ENCODE assay signal across 1 cellular context in genomic region chr19:8307965-8308866, GRCh38.
TF ChIP-seq lines count a peak whose summit lies in the region.

CD320 (minus strand) TSS chr19:8308358; CDS start chr19:8308290, 68 bp downstream.

TF ChIP-seq in K562, 482 proteins besides CTCF, POLR2A, EP300 and RAD21 (continued from another document and continues in another):
- TF ChIP-seq, protein P1, sequence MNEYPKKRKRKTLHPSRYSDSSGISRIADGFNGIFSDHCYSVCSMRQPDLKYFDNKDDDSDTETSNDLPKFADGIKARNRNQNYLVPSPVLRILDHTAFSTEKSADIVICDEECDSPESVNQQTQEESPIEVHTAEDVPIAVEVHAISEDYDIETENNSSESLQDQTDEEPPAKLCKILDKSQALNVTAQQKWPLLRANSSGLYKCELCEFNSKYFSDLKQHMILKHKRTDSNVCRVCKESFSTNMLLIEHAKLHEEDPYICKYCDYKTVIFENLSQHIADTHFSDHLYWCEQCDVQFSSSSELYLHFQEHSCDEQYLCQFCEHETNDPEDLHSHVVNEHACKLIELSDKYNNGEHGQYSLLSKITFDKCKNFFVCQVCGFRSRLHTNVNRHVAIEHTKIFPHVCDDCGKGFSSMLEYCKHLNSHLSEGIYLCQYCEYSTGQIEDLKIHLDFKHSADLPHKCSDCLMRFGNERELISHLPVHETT (CRISPR knock-in tag; conservative IDR thresholded peaks at IDR 0.05 in 1 of 2, IDR thresholded peaks at IDR 0.05 in 1 of 2): no peak
- TF ChIP-seq RFX1 (IDR thresholded peaks at IDR 0.05) (no peak), HMG20B (CRISPR knock-in tag; IDR thresholded peaks at IDR 0.05) (no peak), HDAC3 (IDR thresholded peaks at IDR 0.05; ENCODE audit: borderline replicate concordance, partially characterized antibody) (no peak), FOSL1 (tag; conservative IDR thresholded peaks at IDR 0.05) (0 out of 2 replicates have a peak, but pooled peaks have one; percentile 37), TAF1 (IDR thresholded peaks at IDR 0.05; ENCODE audit: control insufficient read depth, extremely low read depth, insufficient read depth, low read length, severe bottlenecking) (peak; percentile 49), ARID1B (IDR thresholded peaks at IDR 0.05) (no peak), ETV5 (CRISPR knock-in tag; IDR thresholded peaks at IDR 0.05; ENCODE audit: low read depth) (peak; percentile 51; the same call in 1 of the 2 replicates), PML (IDR thresholded peaks at IDR 0.05; ENCODE audit: low read length) (no peak), CBFB (CRISPR knock-in tag; IDR thresholded peaks at IDR 0.05) (peak; percentile 82), ILF3 (IDR thresholded peaks at IDR 0.05; ENCODE audit: borderline replicate concordance) (no peak; the same call in 1 of the 2 replicates), LARP7 (IDR thresholded peaks at IDR 0.05) (no peak), U2AF2 (optimal IDR thresholded peaks at IDR 0.05; ENCODE audit: low read depth, low read length) (no peak), MCM2 (IDR thresholded peaks at IDR 0.05; ENCODE audit: low read depth) (no peak), E2F4 (CRISPR knock-in tag; IDR thresholded peaks at IDR 0.05; ENCODE audit: low read depth) (peak; percentile 53), KDM2B (CRISPR knock-in tag; IDR thresholded peaks at IDR 0.05) (no peak), BRD4 (IDR thresholded peaks at IDR 0.05) (no peak), FOXJ2 (tag; IDR thresholded peaks at IDR 0.05) (no peak), ZNF212 (CRISPR knock-in tag; IDR thresholded peaks at IDR 0.05) (peak; percentile 75; the same call in 1 of the 2 replicates), GTF2A2 (tag; IDR thresholded peaks at IDR 0.05) (no peak), THAP12 (CRISPR knock-in tag; IDR thresholded peaks at IDR 0.05) (peak; percentile 67; the same call in 1 of the 2 replicates), NFIX (CRISPR knock-in tag; IDR thresholded peaks at IDR 0.05; ENCODE audit: low read depth) (no peak), EP400 (IDR thresholded peaks at IDR 0.05) (peak; percentile 93), ZNF197 (CRISPR knock-in tag; IDR thresholded peaks at IDR 0.05; ENCODE audit: low read depth) (peak; percentile 50; the same call in 1 of the 2 replicates), ARHGAP35 (IDR thresholded peaks at IDR 0.05; ENCODE audit: partially characterized antibody) (no peak), ZNF76 (CRISPR knock-in tag; IDR thresholded peaks at IDR 0.05; ENCODE audit: borderline replicate concordance) (no peak), KLF13 (tag; IDR thresholded peaks at IDR 0.05; ENCODE audit: borderline replicate concordance, low read depth) (peak; percentile 91), GATAD2A (IDR thresholded peaks at IDR 0.05) (no peak), FOXP1 (CRISPR knock-in tag; IDR thresholded peaks at IDR 0.05) (peak; percentile 76), MAX (CRISPR knock-in tag; IDR thresholded peaks at IDR 0.05) (peak; percentile 99), TEAD1 (CRISPR knock-in tag; IDR thresholded peaks at IDR 0.05) (peak in 1 of 2 experiments; percentile 25; a peak in 2 of 4 replicates), MNT (conservative IDR thresholded peaks at IDR 0.05) (peak; percentile 99), TGIF2 (CRISPR knock-in tag; IDR thresholded peaks at IDR 0.05) (peak; percentile 97)
- TF ChIP-seq, protein P2, sequence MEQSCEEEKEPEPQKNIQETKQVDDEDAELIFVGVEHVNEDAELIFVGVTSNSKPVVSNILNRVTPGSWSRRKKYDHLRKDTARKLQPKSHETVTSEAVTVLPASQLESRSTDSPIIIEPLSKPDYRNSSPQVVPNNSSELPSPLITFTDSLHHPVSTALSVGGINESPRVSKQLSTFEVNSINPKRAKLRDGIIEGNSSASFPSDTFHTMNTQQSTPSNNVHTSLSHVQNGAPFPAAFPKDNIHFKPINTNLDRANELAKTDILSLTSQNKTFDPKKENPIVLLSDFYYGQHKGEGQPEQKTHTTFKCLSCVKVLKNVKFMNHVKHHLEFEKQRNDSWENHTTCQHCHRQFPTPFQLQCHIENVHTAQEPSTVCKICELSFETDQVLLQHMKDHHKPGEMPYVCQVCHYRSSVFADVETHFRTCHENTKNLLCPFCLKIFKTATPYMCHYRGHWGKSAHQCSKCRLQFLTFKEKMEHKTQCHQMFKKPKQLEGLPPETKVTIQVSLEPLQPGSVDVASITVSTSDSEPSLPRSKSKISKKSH (CRISPR knock-in tag; IDR thresholded peaks at IDR 0.05): no peak
- TF ChIP-seq, protein P3, sequence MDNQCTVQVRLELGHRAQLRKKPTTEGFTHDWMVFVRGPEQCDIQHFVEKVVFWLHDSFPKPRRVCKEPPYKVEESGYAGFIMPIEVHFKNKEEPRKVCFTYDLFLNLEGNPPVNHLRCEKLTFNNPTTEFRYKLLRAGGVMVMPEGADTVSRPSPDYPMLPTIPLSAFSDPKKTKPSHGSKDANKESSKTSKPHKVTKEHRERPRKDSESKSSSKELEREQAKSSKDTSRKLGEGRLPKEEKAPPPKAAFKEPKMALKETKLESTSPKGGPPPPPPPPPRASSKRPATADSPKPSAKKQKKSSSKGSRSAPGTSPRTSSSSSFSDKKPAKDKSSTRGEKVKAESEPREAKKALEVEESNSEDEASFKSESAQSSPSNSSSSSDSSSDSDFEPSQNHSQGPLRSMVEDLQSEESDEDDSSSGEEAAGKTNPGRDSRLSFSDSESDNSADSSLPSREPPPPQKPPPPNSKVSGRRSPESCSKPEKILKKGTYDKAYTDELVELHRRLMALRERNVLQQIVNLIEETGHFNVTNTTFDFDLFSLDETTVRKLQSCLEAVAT (IDR thresholded peaks at IDR 0.05): no peak
- TF ChIP-seq, protein P4, sequence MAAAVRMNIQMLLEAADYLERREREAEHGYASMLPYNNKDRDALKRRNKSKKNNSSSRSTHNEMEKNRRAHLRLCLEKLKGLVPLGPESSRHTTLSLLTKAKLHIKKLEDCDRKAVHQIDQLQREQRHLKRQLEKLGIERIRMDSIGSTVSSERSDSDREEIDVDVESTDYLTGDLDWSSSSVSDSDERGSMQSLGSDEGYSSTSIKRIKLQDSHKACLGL (CRISPR knock-in tag; IDR thresholded peaks at IDR 0.05; ENCODE audit: borderline replicate concordance, poor library complexity, severe bottlenecking): peak; percentile 4
- TF ChIP-seq, protein P5, sequence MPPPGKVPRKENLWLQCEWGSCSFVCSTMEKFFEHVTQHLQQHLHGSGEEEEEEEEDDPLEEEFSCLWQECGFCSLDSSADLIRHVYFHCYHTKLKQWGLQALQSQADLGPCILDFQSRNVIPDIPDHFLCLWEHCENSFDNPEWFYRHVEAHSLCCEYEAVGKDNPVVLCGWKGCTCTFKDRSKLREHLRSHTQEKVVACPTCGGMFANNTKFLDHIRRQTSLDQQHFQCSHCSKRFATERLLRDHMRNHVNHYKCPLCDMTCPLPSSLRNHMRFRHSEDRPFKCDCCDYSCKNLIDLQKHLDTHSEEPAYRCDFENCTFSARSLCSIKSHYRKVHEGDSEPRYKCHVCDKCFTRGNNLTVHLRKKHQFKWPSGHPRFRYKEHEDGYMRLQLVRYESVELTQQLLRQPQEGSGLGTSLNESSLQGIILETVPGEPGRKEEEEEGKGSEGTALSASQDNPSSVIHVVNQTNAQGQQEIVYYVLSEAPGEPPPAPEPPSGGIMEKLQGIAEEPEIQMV (tag; conservative IDR thresholded peaks at IDR 0.05; ENCODE audit: low read depth): no peak
- TF ChIP-seq, protein P6, sequence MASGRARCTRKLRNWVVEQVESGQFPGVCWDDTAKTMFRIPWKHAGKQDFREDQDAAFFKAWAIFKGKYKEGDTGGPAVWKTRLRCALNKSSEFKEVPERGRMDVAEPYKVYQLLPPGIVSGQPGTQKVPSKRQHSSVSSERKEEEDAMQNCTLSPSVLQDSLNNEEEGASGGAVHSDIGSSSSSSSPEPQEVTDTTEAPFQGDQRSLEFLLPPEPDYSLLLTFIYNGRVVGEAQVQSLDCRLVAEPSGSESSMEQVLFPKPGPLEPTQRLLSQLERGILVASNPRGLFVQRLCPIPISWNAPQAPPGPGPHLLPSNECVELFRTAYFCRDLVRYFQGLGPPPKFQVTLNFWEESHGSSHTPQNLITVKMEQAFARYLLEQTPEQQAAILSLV (tag; IDR thresholded peaks at IDR 0.05): no peak
- TF ChIP-seq, protein P7, sequence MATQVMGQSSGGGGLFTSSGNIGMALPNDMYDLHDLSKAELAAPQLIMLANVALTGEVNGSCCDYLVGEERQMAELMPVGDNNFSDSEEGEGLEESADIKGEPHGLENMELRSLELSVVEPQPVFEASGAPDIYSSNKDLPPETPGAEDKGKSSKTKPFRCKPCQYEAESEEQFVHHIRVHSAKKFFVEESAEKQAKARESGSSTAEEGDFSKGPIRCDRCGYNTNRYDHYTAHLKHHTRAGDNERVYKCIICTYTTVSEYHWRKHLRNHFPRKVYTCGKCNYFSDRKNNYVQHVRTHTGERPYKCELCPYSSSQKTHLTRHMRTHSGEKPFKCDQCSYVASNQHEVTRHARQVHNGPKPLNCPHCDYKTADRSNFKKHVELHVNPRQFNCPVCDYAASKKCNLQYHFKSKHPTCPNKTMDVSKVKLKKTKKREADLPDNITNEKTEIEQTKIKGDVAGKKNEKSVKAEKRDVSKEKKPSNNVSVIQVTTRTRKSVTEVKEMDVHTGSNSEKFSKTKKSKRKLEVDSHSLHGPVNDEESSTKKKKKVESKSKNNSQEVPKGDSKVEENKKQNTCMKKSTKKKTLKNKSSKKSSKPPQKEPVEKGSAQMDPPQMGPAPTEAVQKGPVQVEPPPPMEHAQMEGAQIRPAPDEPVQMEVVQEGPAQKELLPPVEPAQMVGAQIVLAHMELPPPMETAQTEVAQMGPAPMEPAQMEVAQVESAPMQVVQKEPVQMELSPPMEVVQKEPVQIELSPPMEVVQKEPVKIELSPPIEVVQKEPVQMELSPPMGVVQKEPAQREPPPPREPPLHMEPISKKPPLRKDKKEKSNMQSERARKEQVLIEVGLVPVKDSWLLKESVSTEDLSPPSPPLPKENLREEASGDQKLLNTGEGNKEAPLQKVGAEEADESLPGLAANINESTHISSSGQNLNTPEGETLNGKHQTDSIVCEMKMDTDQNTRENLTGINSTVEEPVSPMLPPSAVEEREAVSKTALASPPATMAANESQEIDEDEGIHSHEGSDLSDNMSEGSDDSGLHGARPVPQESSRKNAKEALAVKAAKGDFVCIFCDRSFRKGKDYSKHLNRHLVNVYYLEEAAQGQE (CRISPR knock-in tag; IDR thresholded peaks at IDR 0.05; ENCODE audit: low read depth): peak; percentile 75; the same call in 1 of the 2 replicates
- TF ChIP-seq, protein P8, sequence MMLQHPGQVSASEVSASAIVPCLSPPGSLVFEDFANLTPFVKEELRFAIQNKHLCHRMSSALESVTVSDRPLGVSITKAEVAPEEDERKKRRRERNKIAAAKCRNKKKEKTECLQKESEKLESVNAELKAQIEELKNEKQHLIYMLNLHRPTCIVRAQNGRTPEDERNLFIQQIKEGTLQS (IDR thresholded peaks at IDR 0.05): no peak
- TF ChIP-seq, protein P8 (CRISPR knock-in tag; conservative IDR thresholded peaks at IDR 0.05): no peak; the same call in 1 of the 2 replicates
